Comparison of ENCODE assay signal across 12 cellular contexts in genomic region chr1:94463056-94463764, GRCh38. TPM values are rescaled to one million over a fixed set of nuclear protein-coding genes. Genes with fewer than 3 reads are reported as not detected.
A peak's percentile ranks its signal among the peaks of the same experiment; 100 is the strongest.
DNase-seq lines count a peak whose midpoint lies in the region; ATAC-seq and TF ChIP-seq lines count a peak whose summit lies in the region.
"Had no signal": no experiment of that assay in that cellular context is flagged by ENCODE, and none has a peak within 500 bp of the region (broad histone marks: within the 10 kb centered on the region; RNA-seq: fewer than 3 reads in every experiment).

No MANE protein-coding gene starts in this region.

- POLR2A ChIA-PET in GM10248 (lab: Yijun Ruan, JAX), result no interaction called here

- H3K27ac ChIP-seq in body of pancreas, result peak overlapping the region; percentile 13 to 37 (median 26)
- peak overlapping the region; percentile 31 for H3K27ac ChIP-seq in muscle layer of colon (ENCODE audit: low read depth, low read length)
- H3K27ac ChIP-seq: BLaER1 had no signal

- no peak overlapping the region for H3K9ac ChIP-seq in muscle layer of colon (ENCODE audit: low read length)
- H3K9ac ChIP-seq: BLaER1 had no signal

- CTCF ChIA-PET in GM10248 (lab: Yijun Ruan, JAX), result interaction anchor here (0.7 to 5.7 kb wide), 38 partner anchors 9 to 834 kb away, joined by 3 to 47 read pairs (median 4); no protein-coding TSS in a partner anchor

- H3K36me3 ChIP-seq in body of pancreas (replicated peaks in 1 of 2; ENCODE audit: insufficient read depth in 1 of 2, low read depth in 2 of 2), result peaks cover 0 to 5% of the 10 kb centered on the region in 2 donors
- peaks cover 15% of the 10 kb centered on the region for H3K36me3 ChIP-seq in muscle layer of colon (ENCODE audit: insufficient read depth, low read length)

- no peak for ATAC-seq in body of pancreas
- ATAC-seq: stimulated activated naive CD8-positive, alpha-beta T cell treated with anti-CD3 and anti-CD28 coated beads, Interleukin-15, Interleukin-2, amounts not matched to agents 100 U/mL and 50 U/mL, for 24 hours had no signal

- no peaks in the 10 kb centered on the region for H3K27me3 ChIP-seq in body of pancreas
- no peaks in the 10 kb centered on the region for H3K27me3 ChIP-seq in muscle layer of colon (ENCODE audit: control insufficient read depth in 1 of 2, insufficient read depth in 2 of 2, low read length in 2 of 2)
- H3K27me3 ChIP-seq: BLaER1 had no signal

- H3K4me1 ChIP-seq in body of pancreas, result peaks cover 28% of the 10 kb centered on the region
- H3K4me1 ChIP-seq in muscle layer of colon (ENCODE audit: insufficient read depth, low read length), result peaks cover 9% of the 10 kb centered on the region
- H3K4me1 ChIP-seq: BLaER1 had no signal

- TF ChIP-seq CTCF in NB4 (IDR thresholded peaks at IDR 0.05; ENCODE audit: low read depth, low read length) (no peak), body of pancreas (IDR thresholded peaks at IDR 0.05) (no peak), GM10248 (IDR thresholded peaks at IDR 0.05; ENCODE audit: control extremely low read depth, extremely low read depth, low read depth, missing control alignments) (no peak)

- H3K9me3 ChIP-seq in body of pancreas (no peaks in the 10 kb centered on the region), muscle layer of colon (ENCODE audit: low read length) (no peaks in the 10 kb centered on the region)
- H3K9me3 ChIP-seq: BLaER1 had no signal

- 32 to 35% methylated on average over 3 of the region's 3 CpGs for WGBS in body of pancreas, 2 donors

- TF ChIP-seq POLR2A in NB4 (IDR thresholded peaks at IDR 0.05; ENCODE audit: extremely low read depth, insufficient read length), result no peak
- TF ChIP-seq POLR2A in body of pancreas (IDR thresholded peaks at IDR 0.05), result no peak

- H3K4me3 ChIP-seq in NB4 (ENCODE audit: low read depth, low read length) (no peak overlapping the region), body of pancreas (no peak overlapping the region), muscle layer of colon (ENCODE audit: low read depth in 1 of 2, low read length in 2 of 2) (no peak overlapping the region)
- H3K4me3 ChIP-seq: BLaER1 had no signal

- intact Hi-C loops in body of pancreas (cut with DNase I), result no loop called here

- DNase-seq in GF-D8 (lab: John Stamatoyannopoulos, UW) (peak; percentile 25), NB4 (ENCODE audit: low read depth) (peak; percentile 27), body of pancreas (no peak), NCI-H748 (lab: John Stamatoyannopoulos, UW; ENCODE audit: unreplicated experiment) (no peak), GM10248 (ENCODE audit: extremely low spot score) (no peak), DMS79 (lab: John Stamatoyannopoulos, UW) (no peak)
- no peak for DNase-seq in activated CD4-positive, alpha-beta T cell treated with anti-CD3 and anti-CD28 coated beads, Interleukin-2, amount 50 U/mL, for 4 hours
- DNase-seq: activated CD4-positive, alpha-beta T cell treated with anti-CD3 and anti-CD28 coated beads, Interleukin-2, amount 50 U/mL, for 48 hours; effector CD8-positive, alpha-beta T cell; stimulated activated naive CD8-positive, alpha-beta T cell treated with anti-CD3 and anti-CD28 coated beads, Interleukin-15, Interleukin-2, amounts not matched to agents 100 U/mL and 50 U/mL, for 24 hours had no signal

RNA-seq across cellular contexts. Expression of gene ABCD3, which starts 45.0 kb away (rescaled TPM):
- 10 to 100 TPM; 27.4 to 29.8 TPM for total RNA-seq in body of pancreas

Comparison
In these comparisons a context has a peak if more than half of its experiments do, and no peak if none do; other contexts are left out.
1. DNase-seq: peak in GF-D8 (single experiment) and NB4 (single experiment); none in body of pancreas (0 of 4), NCI-H748 (single experiment), GM10248 (single experiment), DMS79 (single experiment) and activated CD4-positive, alpha-beta T cell treated with anti-CD3 and anti-CD28 coated beads, Interleukin-2, amount 50 U/mL, for 4 hours (0 of 2).